In genomic region chr6:42175860-42176259, GRCh38 we compare ENCODE assay signal across 17 cellular contexts. TPM values are rescaled to one million over a fixed set of nuclear protein-coding genes. Genes with fewer than 3 reads are reported as not detected.
DNase-seq lines count a peak whose midpoint lies in the region; ATAC-seq and TF ChIP-seq lines count a peak whose summit lies in the region.
"Had no signal": no experiment of that assay in that cellular context is flagged by ENCODE, and none has a peak within 500 bp of the region (broad histone marks: within the 10 kb centered on the region; RNA-seq: fewer than 3 reads in every experiment).

No MANE protein-coding gene starts in this region.

- H3F3A ChIP-seq in SK-N-SH (replicated peaks; ENCODE audit: insufficient read depth), result peaks cover 3% of the 10 kb centered on the region
- no peaks in the 10 kb centered on the region for H3F3A ChIP-seq in Loucy (ENCODE audit: low read depth)

- CTCF ChIA-PET in SK-N-SH (lab: Yijun Ruan, JAX), result interaction anchor here (1.0 kb wide), 1 partner anchor 132 kb away, joined by 3 read pairs; no protein-coding TSS in a partner anchor

- DNase-seq in SK-N-SH (no peak), choroid plexus epithelial cell (ENCODE audit: low read depth) (no peak), progenitor cell of endocrine pancreas (ENCODE audit: low spot score, unreplicated experiment) (no peak), COLO668 (lab: John Stamatoyannopoulos, UW; ENCODE audit: unreplicated experiment) (no peak)
- DNase-seq in stimulated activated naive CD4-positive, alpha-beta T cell treated with Interleukin-2 at 50 U/mL for 16 hours (lab: John Stamatoyannopoulos, UW), result no peak
- DNase-seq: activated CD8-positive, alpha-beta memory T cell treated with anti-CD3 and anti-CD28 coated beads, Interleukin-2, amount 10 ng/mL, durations not matched to agents 7 days and 5 days; activated naive CD4-positive, alpha-beta T cell treated with anti-CD3 and anti-CD28 coated beads, Interleukin-2, amount 50 U/mL, for 16 hours; cerebellar nuclear complex; KBM-7; NCI-H187 treated with DMSO at 0.1 percent for 48 hours; stimulated activated CD4-positive, alpha-beta T cell treated with anti-CD3 and anti-CD28 coated beads, Interleukin-12 subunit alpha, Interleukin-12 subunit beta, amount 100 ng/mL, for 4 hours; testis had no signal

- H3K27ac ChIP-seq in SK-N-SH (ENCODE audit: low read depth in 2 of 2, low read length in 1 of 2), result no peak overlapping the region
- H3K27ac ChIP-seq: testis had no signal

- no peak overlapping the region for H3K27ac Mint-ChIP-seq in progenitor cell of endocrine pancreas
- H3K27ac Mint-ChIP-seq: activated CD8-positive, alpha-beta memory T cell treated with anti-CD3 and anti-CD28 coated beads, Interleukin-2, amount 10 ng/mL, durations not matched to agents 7 days and 5 days; mesothelial cell of epicardium had no signal

- no peak for TF ChIP-seq EP300 in SK-N-SH (IDR thresholded peaks at IDR 0.05; ENCODE audit: borderline replicate concordance in 1 of 2, low read depth in 1 of 2, low read length in 1 of 2)

- POLR2A ChIA-PET in SK-N-SH (lab: Yijun Ruan, JAX), result no interaction called here

- H3K4me1 ChIP-seq in SK-N-SH (ENCODE audit: control insufficient read depth in 1 of 2, insufficient read depth in 2 of 2, low read depth in 1 of 2, low read length in 1 of 2), result peaks cover 0 to 13% of the 10 kb centered on the region in 2 experiments; a peak in 1 of 4 replicates
- no peaks in the 10 kb centered on the region for H3K4me1 ChIP-seq in Loucy (ENCODE audit: insufficient read depth, low read length, poor library complexity, severe bottlenecking)
- H3K4me1 ChIP-seq: testis had no signal

- H3K4me2 ChIP-seq in SK-N-SH, result no peak overlapping the region
- H3K4me2 ChIP-seq in Loucy (ENCODE audit: low read depth, low read length, poor library complexity, severe bottlenecking), result no peak overlapping the region

- H3K79me2 ChIP-seq in SK-N-SH (ENCODE audit: insufficient read depth) (no peaks in the 10 kb centered on the region), Loucy (ENCODE audit: insufficient read depth, low read length) (no peaks in the 10 kb centered on the region)

- no peaks in the 10 kb centered on the region for H3K36me3 Mint-ChIP-seq in progenitor cell of endocrine pancreas (ENCODE audit: insufficient read depth)
- H3K36me3 Mint-ChIP-seq: activated CD8-positive, alpha-beta memory T cell treated with anti-CD3 and anti-CD28 coated beads, Interleukin-2, amount 10 ng/mL, durations not matched to agents 7 days and 5 days; mesothelial cell of epicardium had no signal

- H3K9me3 ChIP-seq in SK-N-SH (no peaks in the 10 kb centered on the region), Loucy (ENCODE audit: insufficient read depth, low read depth, low read length) (no peaks in the 10 kb centered on the region)
- H3K9me3 ChIP-seq: testis had no signal

- no peak overlapping the region for H3K9ac ChIP-seq in SK-N-SH
- H3K9ac ChIP-seq in Loucy (ENCODE audit: low read depth, low read length, poor library complexity, severe bottlenecking), result no peak overlapping the region

- peaks cover 9% of the 10 kb centered on the region for H3K27me3 Mint-ChIP-seq in progenitor cell of endocrine pancreas

- H3K9me3 Mint-ChIP-seq in progenitor cell of endocrine pancreas (ENCODE audit: low read depth), result no peaks in the 10 kb centered on the region
- H3K9me3 Mint-ChIP-seq: mesothelial cell of epicardium had no signal

- H3K27me3 ChIP-seq in SK-N-SH (ENCODE audit: insufficient read depth) (no peaks in the 10 kb centered on the region), Loucy (ENCODE audit: insufficient read depth, low read length, poor library complexity, severe bottlenecking) (no peaks in the 10 kb centered on the region)
- H3K27me3 ChIP-seq: testis had no signal

- peaks cover 8% of the 10 kb centered on the region for H3K4me1 Mint-ChIP-seq in progenitor cell of endocrine pancreas (ENCODE audit: low read depth)
- H3K4me1 Mint-ChIP-seq: activated CD8-positive, alpha-beta memory T cell treated with anti-CD3 and anti-CD28 coated beads, Interleukin-2, amount 10 ng/mL, durations not matched to agents 7 days and 5 days; mesothelial cell of epicardium had no signal

- no peak overlapping the region for H3K4me3 ChIP-seq in SK-N-SH (ENCODE audit: low read depth in 2 of 2, low read length in 1 of 2)
- H3K4me3 ChIP-seq in Loucy (ENCODE audit: low read length, poor library complexity, severe bottlenecking), result no peak overlapping the region
- no peak overlapping the region for H3K4me3 ChIP-seq in choroid plexus epithelial cell (ENCODE audit: low read depth, low read length)
- H3K4me3 ChIP-seq: testis had no signal

- WGBS in SK-N-SH (ENCODE audit: low lambda C conversion rate), result 94% methylated on average over 5 of the region's 5 CpGs

- H3K4me3 Mint-ChIP-seq in progenitor cell of endocrine pancreas (ENCODE audit: low read depth), result no peak overlapping the region
- H3K4me3 Mint-ChIP-seq: activated CD8-positive, alpha-beta memory T cell treated with anti-CD3 and anti-CD28 coated beads, Interleukin-2, amount 10 ng/mL, durations not matched to agents 7 days and 5 days; mesothelial cell of epicardium had no signal

- H2AFZ ChIP-seq in SK-N-SH (ENCODE audit: low read depth), result no peak overlapping the region
- H2AFZ ChIP-seq in Loucy (ENCODE audit: low read length), result no peak overlapping the region

- H4K20me1 ChIP-seq in SK-N-SH (ENCODE audit: insufficient read depth), result no peaks in the 10 kb centered on the region
- no peaks in the 10 kb centered on the region for H4K20me1 ChIP-seq in Loucy (ENCODE audit: insufficient read depth, low read length, poor library complexity, severe bottlenecking)

- no peak for TF ChIP-seq RAD21 in SK-N-SH (IDR thresholded peaks at IDR 0.05; ENCODE audit: low read length)

- H3K9me2 ChIP-seq in SK-N-SH (no peaks in the 10 kb centered on the region), Loucy (replicated peaks; ENCODE audit: low read depth, low read length) (no peaks in the 10 kb centered on the region)

- no peaks in the 10 kb centered on the region for H3K36me3 ChIP-seq in SK-N-SH (replicated peaks in 1 of 2; ENCODE audit: control insufficient read depth in 1 of 2, insufficient read depth in 2 of 2, low read length in 1 of 2)
- H3K36me3 ChIP-seq in Loucy (ENCODE audit: insufficient read depth, low read length), result no peaks in the 10 kb centered on the region

- TF ChIP-seq CTCF in SK-N-SH (IDR thresholded peaks at IDR 0.05) (peak; percentile 31), Loucy (conservative IDR thresholded peaks at IDR 0.05; ENCODE audit: low read length) (peak; percentile 45), choroid plexus epithelial cell (conservative IDR thresholded peaks at IDR 0.05; ENCODE audit: low read depth, low read length) (peak; percentile 63), progenitor cell of endocrine pancreas (IDR thresholded peaks at IDR 0.05; ENCODE audit: unreplicated experiment) (peak; percentile 33)

- no peak for ATAC-seq in SK-N-SH treated with all-trans-retinoic acid at 6 μM for 48 hours
- no peak for ATAC-seq in HG03175 (IDR thresholded peaks at IDR 0.05; ENCODE audit: unreplicated experiment)
- ATAC-seq: activated CD8-positive, alpha-beta memory T cell treated with anti-CD3 and anti-CD28 coated beads, Interleukin-2, amount 10 ng/mL, durations not matched to agents 7 days and 5 days had no signal

TF ChIP-seq in SK-N-SH, 30 proteins besides CTCF, POLR2A, EP300 and RAD21 (continues in another document):
- TF ChIP-seq RCOR1 (IDR thresholded peaks at IDR 0.05; ENCODE audit: low read length) (no peak), YY1 (IDR thresholded peaks at IDR 0.05; ENCODE audit: low read depth) (no peak), USF2 (IDR thresholded peaks at IDR 0.05; ENCODE audit: borderline replicate concordance, low read depth, low read length) (no peak), MEF2A (IDR thresholded peaks at IDR 0.05; ENCODE audit: borderline replicate concordance, low read depth) (no peak), ELF1 (IDR thresholded peaks at IDR 0.05) (no peak)

TF ChIP-seq in SK-N-SH treated with all-trans-retinoic acid at 6 μM for 48 hours, 23 proteins besides CTCF, POLR2A, EP300 and RAD21 (continues in another document):
- TF ChIP-seq ZNF70 (CRISPR knock-in tag; IDR thresholded peaks at IDR 0.05) (no peak), TSHZ2 (CRISPR knock-in tag; IDR thresholded peaks at IDR 0.05) (no peak)

RNA-seq across cellular contexts. Expression of gene GUCA1A, which starts 2.7 kb away (rescaled TPM):
- polyA plus RNA-seq in SK-N-SH (2012; rRNA removed), result 0.77 and 0.88 TPM in 2 replicates
- 0.68 and 1.3 TPM in 2 replicates for polyA plus RNA-seq in SK-N-SH (2012; cell fraction: cytosol; rRNA removed)
- 0.29 and 0.39 TPM in 2 replicates for polyA plus RNA-seq in SK-N-SH (2012; cell fraction: nucleus; rRNA removed)
- total RNA-seq in progenitor cell of endocrine pancreas, result 0.84 and 1.2 TPM in 2 replicates
- total RNA-seq: activated CD8-positive, alpha-beta memory T cell treated with anti-CD3 and anti-CD28 coated beads, Interleukin-2, amount 10 ng/mL, durations not matched to agents 7 days and 5 days; omental fat pad had no signal

RNA-seq across cellular contexts. Expression of gene GUCA1B, which starts 18.9 kb away (rescaled TPM):
- polyA plus RNA-seq in SK-N-SH (2012; rRNA removed), result 1.0 and 1.2 TPM in 2 replicates
- polyA plus RNA-seq in SK-N-SH (2012; cell fraction: cytosol; rRNA removed), result 0.51 and 0.79 TPM in 2 replicates
- polyA plus RNA-seq in SK-N-SH (2012; cell fraction: nucleus; rRNA removed), result 2.2 and 2.4 TPM in 2 replicates
- total RNA-seq in progenitor cell of endocrine pancreas, result 1.3 and 1.4 TPM in 2 replicates

RNA-seq across cellular contexts. Expression of gene C6orf132, which starts 33.4 kb away (rescaled TPM):
- polyA plus RNA-seq in SK-N-SH (2012; rRNA removed), result not detected in 2 replicates
- polyA plus RNA-seq in SK-N-SH (2012; cell fraction: cytosol; rRNA removed), result not detected in 2 replicates
- not detected in 2 replicates for polyA plus RNA-seq in SK-N-SH (2012; cell fraction: nucleus; rRNA removed)
- total RNA-seq in progenitor cell of endocrine pancreas, result 11.8 and 14.5 TPM in 2 replicates

RNA-seq across cellular contexts. Expression of gene MRPS10, which starts 41.8 kb away (rescaled TPM):
- polyA plus RNA-seq in SK-N-SH (2012; rRNA removed), result 29.8 and 35.5 TPM in 2 replicates
- polyA plus RNA-seq in SK-N-SH (2012; cell fraction: cytosol; rRNA removed), result 47.9 and 55.7 TPM in 2 replicates
- 6.6 and 12.2 TPM in 2 replicates for polyA plus RNA-seq in SK-N-SH (2012; cell fraction: nucleus; rRNA removed)
- 22.0 and 22.5 TPM in 2 replicates for total RNA-seq in progenitor cell of endocrine pancreas
